1 cellular context compared by ENCODE assay signal in the genomic region with DNA sequence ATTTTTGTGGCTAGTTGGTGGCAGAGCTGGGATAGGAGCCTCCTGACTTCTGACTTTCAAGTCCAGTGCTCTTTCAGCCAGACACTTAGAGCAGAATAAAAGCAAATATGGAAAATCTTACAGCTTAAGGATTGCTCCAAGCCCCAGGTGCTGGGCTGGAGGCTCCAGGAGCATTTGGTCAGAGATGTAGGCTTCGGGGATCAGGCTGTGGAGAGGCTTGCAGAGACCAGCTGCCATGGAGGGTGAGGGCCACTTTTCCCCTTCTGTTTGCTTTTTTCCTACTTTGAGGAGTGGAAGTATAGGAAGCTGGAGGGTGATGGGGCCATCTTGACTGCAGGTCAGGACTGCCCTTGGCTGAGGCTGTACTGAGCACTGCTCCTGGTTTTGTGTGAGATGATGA.
TF ChIP-seq lines count a peak whose summit lies in the region.

No MANE protein-coding gene starts in this region.

TF ChIP-seq in GM12878, 131 proteins besides CTCF, POLR2A, EP300 and RAD21 (continued from another document):
- TF ChIP-seq CBFB (IDR thresholded peaks at IDR 0.05; ENCODE audit: low read depth): no peak
- TF ChIP-seq, protein P1, sequence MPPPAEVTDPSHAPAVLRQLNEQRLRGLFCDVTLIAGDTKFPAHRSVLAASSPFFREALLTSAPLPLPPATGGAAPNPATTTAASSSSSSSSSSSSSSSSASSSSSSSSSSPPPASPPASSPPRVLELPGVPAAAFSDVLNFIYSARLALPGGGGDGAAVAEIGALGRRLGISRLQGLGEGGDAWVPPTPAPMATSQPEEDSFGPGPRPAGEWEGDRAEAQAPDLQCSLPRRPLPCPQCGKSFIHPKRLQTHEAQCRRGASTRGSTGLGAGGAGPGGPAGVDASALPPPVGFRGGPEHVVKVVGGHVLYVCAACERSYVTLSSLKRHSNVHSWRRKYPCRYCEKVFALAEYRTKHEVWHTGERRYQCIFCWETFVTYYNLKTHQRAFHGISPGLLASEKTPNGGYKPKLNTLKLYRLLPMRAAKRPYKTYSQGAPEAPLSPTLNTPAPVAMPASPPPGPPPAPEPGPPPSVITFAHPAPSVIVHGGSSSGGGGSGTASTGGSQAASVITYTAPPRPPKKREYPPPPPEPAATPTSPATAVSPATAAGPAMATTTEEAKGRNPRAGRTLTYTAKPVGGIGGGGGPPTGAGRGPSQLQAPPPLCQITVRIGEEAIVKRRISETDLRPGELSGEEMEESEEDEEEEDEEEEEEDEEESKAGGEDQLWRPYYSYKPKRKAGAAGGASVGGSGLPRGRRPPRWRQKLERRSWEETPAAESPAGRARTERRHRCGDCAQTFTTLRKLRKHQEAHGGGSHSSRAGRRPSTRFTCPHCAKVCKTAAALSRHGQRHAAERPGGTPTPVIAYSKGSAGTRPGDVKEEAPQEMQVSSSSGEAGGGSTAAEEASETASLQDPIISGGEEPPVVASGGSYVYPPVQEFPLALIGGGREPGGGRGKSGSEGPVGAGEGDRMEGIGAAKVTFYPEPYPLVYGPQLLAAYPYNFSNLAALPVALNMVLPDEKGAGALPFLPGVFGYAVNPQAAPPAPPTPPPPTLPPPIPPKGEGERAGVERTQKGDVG (CRISPR knock-in tag; IDR thresholded peaks at IDR 0.05): no peak
- no peak for TF ChIP-seq PBX3 (IDR thresholded peaks at IDR 0.05; ENCODE audit: insufficient replicate concordance, low read depth, low read length)
- TF ChIP-seq, protein P2, sequence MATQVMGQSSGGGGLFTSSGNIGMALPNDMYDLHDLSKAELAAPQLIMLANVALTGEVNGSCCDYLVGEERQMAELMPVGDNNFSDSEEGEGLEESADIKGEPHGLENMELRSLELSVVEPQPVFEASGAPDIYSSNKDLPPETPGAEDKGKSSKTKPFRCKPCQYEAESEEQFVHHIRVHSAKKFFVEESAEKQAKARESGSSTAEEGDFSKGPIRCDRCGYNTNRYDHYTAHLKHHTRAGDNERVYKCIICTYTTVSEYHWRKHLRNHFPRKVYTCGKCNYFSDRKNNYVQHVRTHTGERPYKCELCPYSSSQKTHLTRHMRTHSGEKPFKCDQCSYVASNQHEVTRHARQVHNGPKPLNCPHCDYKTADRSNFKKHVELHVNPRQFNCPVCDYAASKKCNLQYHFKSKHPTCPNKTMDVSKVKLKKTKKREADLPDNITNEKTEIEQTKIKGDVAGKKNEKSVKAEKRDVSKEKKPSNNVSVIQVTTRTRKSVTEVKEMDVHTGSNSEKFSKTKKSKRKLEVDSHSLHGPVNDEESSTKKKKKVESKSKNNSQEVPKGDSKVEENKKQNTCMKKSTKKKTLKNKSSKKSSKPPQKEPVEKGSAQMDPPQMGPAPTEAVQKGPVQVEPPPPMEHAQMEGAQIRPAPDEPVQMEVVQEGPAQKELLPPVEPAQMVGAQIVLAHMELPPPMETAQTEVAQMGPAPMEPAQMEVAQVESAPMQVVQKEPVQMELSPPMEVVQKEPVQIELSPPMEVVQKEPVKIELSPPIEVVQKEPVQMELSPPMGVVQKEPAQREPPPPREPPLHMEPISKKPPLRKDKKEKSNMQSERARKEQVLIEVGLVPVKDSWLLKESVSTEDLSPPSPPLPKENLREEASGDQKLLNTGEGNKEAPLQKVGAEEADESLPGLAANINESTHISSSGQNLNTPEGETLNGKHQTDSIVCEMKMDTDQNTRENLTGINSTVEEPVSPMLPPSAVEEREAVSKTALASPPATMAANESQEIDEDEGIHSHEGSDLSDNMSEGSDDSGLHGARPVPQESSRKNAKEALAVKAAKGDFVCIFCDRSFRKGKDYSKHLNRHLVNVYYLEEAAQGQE (IDR thresholded peaks at IDR 0.05; ENCODE audit: low read depth, low read length): no peak
- TF ChIP-seq RFX5 (IDR thresholded peaks at IDR 0.05; ENCODE audit: low read depth, low read length): no peak
- no peak for TF ChIP-seq CUX1 (IDR thresholded peaks at IDR 0.05; ENCODE audit: insufficient replicate concordance, low read depth, low read length)
- no peak for TF ChIP-seq CHD2 (IDR thresholded peaks at IDR 0.05; ENCODE audit: borderline replicate concordance, low read depth, low read length)
- TF ChIP-seq MYC (IDR thresholded peaks at IDR 0.05; ENCODE audit: insufficient read depth, insufficient read length, insufficient replicate concordance, low read length, severe bottlenecking): no peak
- no peak for TF ChIP-seq FOS (IDR thresholded peaks at IDR 0.05; ENCODE audit: borderline replicate concordance, extremely low read depth, insufficient read length)
- no peak for TF ChIP-seq EED (IDR thresholded peaks at IDR 0.05; ENCODE audit: low read depth)
- no peak for TF ChIP-seq CBX5 (IDR thresholded peaks at IDR 0.05; ENCODE audit: low read depth)
